ENCODE assay signal across 20 cellular contexts in the genomic region with DNA sequence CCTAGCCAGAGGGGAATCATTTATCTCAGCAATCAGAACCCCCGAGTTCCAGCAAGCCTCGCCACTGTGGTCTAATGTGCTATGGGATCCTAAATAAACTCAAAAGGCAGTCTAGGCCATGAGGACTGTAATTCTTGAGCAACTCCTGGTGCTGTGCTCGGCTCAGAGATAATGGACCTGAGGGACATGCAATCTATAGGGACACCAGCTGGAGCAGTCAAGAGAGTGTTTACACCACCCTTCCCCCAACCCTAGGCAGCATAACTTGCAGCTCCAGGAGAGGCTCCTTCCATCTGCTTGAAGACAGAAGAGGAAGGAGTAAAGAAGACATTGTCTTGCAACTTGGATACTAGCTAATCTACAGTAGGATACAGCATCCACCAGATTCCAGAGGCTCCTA.
A peak's percentile ranks its signal among the peaks of the same experiment; 100 is the strongest.
DNase-seq lines count a peak whose midpoint lies in the region; ATAC-seq, FAIRE-seq and TF ChIP-seq lines count a peak whose summit lies in the region.
"Had no signal": no experiment of that assay in that cellular context is flagged by ENCODE, and none has a peak within 500 bp of the region (broad histone marks: within the 10 kb centered on the region; RNA-seq: fewer than 3 reads in every experiment).

No MANE protein-coding gene starts in this region.

- H3K4me3 Mint-ChIP-seq in stimulated activated memory B cell treated with anti-CD40 and anti-IgM and Interleukin-4, amounts not matched to agents 10 μg/mL and 1 μg/mL and 100 μg/mL, for 72 hours, result no peak overlapping the region
- H3K4me3 Mint-ChIP-seq: B cell; CD4-positive, alpha-beta T cell had no signal

- no peak overlapping the region for H2AFZ ChIP-seq in HepG2 (ENCODE audit: low read length)
- 0 out of 2 replicates have a peak overlapping the region, but pooled peaks have one; percentile 44 for H2AFZ ChIP-seq in OCI-LY3 (ENCODE audit: low read depth, low read length)
- peak overlapping the region; percentile 49; the same call in 1 of the 2 replicates for H2AFZ ChIP-seq in H1 (ENCODE audit: low read length)

- H3K27me3 Mint-ChIP-seq in stimulated activated memory B cell treated with anti-CD40 and anti-IgM and Interleukin-4, amounts not matched to agents 10 μg/mL and 1 μg/mL and 100 μg/mL, for 72 hours, result peaks cover 21% of the 10 kb centered on the region
- H3K27me3 Mint-ChIP-seq: CD4-positive, alpha-beta T cell had no signal

- no peak overlapping the region for H2BK5ac ChIP-seq in H1 (ENCODE audit: low read depth, low read length)

- peaks cover 16% of the 10 kb centered on the region for H3K9me3 Mint-ChIP-seq in stimulated activated memory B cell treated with anti-CD40 and anti-IgM and Interleukin-4, amounts not matched to agents 10 μg/mL and 1 μg/mL and 100 μg/mL, for 72 hours

- no peak overlapping the region for H3K56ac ChIP-seq in H1 (replicated peaks; ENCODE audit: insufficient read length, low read depth, low read length)

- no peak overlapping the region for H3K23ac ChIP-seq in H1 (ENCODE audit: insufficient read length)

- no peaks in the 10 kb centered on the region; a peak in 1 of 5 replicates for H3K27me3 ChIP-seq in HepG2 (ENCODE audit: control insufficient read depth in 1 of 2, insufficient read depth in 2 of 2, low read length in 2 of 2)
- H3K27me3 ChIP-seq in right lobe of liver, result no peaks in the 10 kb centered on the region
- H3K27me3 ChIP-seq in OCI-LY3 (ENCODE audit: low read depth, low read length), result no peaks in the 10 kb centered on the region
- H3K27me3 ChIP-seq in H1 (replicated peaks in 1 of 4; ENCODE audit: control insufficient read depth in 3 of 4, extremely low read depth in 1 of 4, insufficient read depth in 3 of 4, low read length in 3 of 4), result no peaks in the 10 kb centered on the region

- H3K9ac ChIP-seq in HepG2 (ENCODE audit: insufficient read depth, low read depth, low read length), result no peak overlapping the region
- no peak overlapping the region for H3K9ac ChIP-seq in OCI-LY3 (ENCODE audit: low read length)
- no peak overlapping the region for H3K9ac ChIP-seq in H1 (replicated peaks in 1 of 4; ENCODE audit: extremely low read depth in 1 of 4, low read depth in 3 of 4, low read length in 3 of 4)

- TF ChIP-seq POLR2A in HepG2 (IDR thresholded peaks at IDR 0.05; ENCODE audit: insufficient read depth in 1 of 2, low read depth in 2 of 2, low read length in 2 of 2) (no peak), right lobe of liver (IDR thresholded peaks at IDR 0.05) (no peak), H1 (IDR thresholded peaks at IDR 0.05; ENCODE audit: control extremely low read depth in 1 of 2, low read depth in 2 of 2, low read length in 2 of 2) (no peak)

- no peaks in the 10 kb centered on the region for H3K23me2 ChIP-seq in H1 (ENCODE audit: low read depth, low read length)

- H3K14ac ChIP-seq in H1 (ENCODE audit: insufficient read length), result no peak overlapping the region

- H4K5ac ChIP-seq in H1 (ENCODE audit: insufficient read length, low read depth, low read length), result no peak overlapping the region

- no peak overlapping the region for H4K8ac ChIP-seq in H1 (ENCODE audit: extremely low read depth, insufficient read depth, low read length)

- no peaks in the 10 kb centered on the region for H3K4me1 Mint-ChIP-seq in stimulated activated memory B cell treated with anti-CD40 and anti-IgM and Interleukin-4, amounts not matched to agents 10 μg/mL and 1 μg/mL and 100 μg/mL, for 72 hours
- H3K4me1 Mint-ChIP-seq: B cell had no signal

- TF ChIP-seq CTCF in HepG2 (CRISPR knock-in tag; IDR thresholded peaks at IDR 0.05), result no peak
- TF ChIP-seq CTCF in right lobe of liver (IDR thresholded peaks at IDR 0.05), result no peak
- no peak for TF ChIP-seq CTCF in OCI-LY3 (IDR thresholded peaks at IDR 0.05; ENCODE audit: low read depth, low read length)
- TF ChIP-seq CTCF in H1 (IDR thresholded peaks at IDR 0.05; ENCODE audit: control extremely low read depth in 1 of 3, insufficient read depth in 1 of 3, low read depth in 1 of 3, low read length in 3 of 3), result no peak

- H3K18ac ChIP-seq in H1 (ENCODE audit: extremely low read depth, low read length), result no peak overlapping the region

- POLR2A ChIA-PET in HepG2 (lab: Yijun Ruan, JAX), result no interaction called here
- POLR2A ChIA-PET in H1 (lab: Charles Lee; ENCODE audit: partially characterized antibody), result no interaction called here

- FAIRE-seq in HepG2 (lab: Jason Lieb, UNC), result no peak
- no peak for FAIRE-seq in H1 (lab: Jason Lieb, UNC)
- FAIRE-seq: A204.1, G401.6, GM12891, H54 had no signal

- no peak overlapping the region for H2BK120ac ChIP-seq in H1 (replicated peaks; ENCODE audit: low read depth, low read length)

- H3K4me1 ChIP-seq in HepG2 (ENCODE audit: insufficient read depth, low read length) (no peaks in the 10 kb centered on the region), right lobe of liver (no peaks in the 10 kb centered on the region), OCI-LY3 (ENCODE audit: low read length) (no peaks in the 10 kb centered on the region), H1 (replicated peaks in 1 of 4; ENCODE audit: control insufficient read depth in 3 of 4, insufficient read depth in 4 of 4, low read length in 3 of 4) (no peaks in the 10 kb centered on the region)

- intact Hi-C loops in HepG2 (cut with micrococcal nuclease; ENCODE audit: unreplicated experiment) (no loop called here), right lobe of liver (cut with DNase I) (no loop called here), Right ventricle myocardium inferior (cut with DNase I) (no loop called here)

- ATAC-seq in HepG2 (peak; percentile 66), right lobe of liver (no peak), HG03469 (IDR thresholded peaks at IDR 0.05; ENCODE audit: unreplicated experiment) (no peak), Right ventricle myocardium inferior (no peak)
- ATAC-seq in stimulated activated memory B cell treated with anti-CD40 and anti-IgM and Interleukin-4, amounts not matched to agents 10 μg/mL and 1 μg/mL and 100 μg/mL, for 72 hours, result peak; percentile 31
- ATAC-seq: HCT116 had no signal

- H3K4me2 ChIP-seq in HepG2 (ENCODE audit: low read depth, low read length), result no peak overlapping the region
- no peak overlapping the region for H3K4me2 ChIP-seq in OCI-LY3 (ENCODE audit: low read length)
- H3K4me2 ChIP-seq in H1 (ENCODE audit: insufficient read depth in 1 of 2, low read depth in 2 of 2, low read length in 2 of 2), result no peak overlapping the region

- DNase-seq in HepG2 (ENCODE audit: low spot score) (no peak), right lobe of liver (no peak), H1 (ENCODE audit: low read depth in 1 of 2, low spot score in 2 of 2) (no peak), Right ventricle myocardium inferior (ENCODE audit: missing footprints) (no peak), cerebellar cortex (ENCODE audit: low spot score) (no peak)
- DNase-seq: C1 segment of cervical spinal cord; Calu3; CD4-positive, alpha-beta T cell; DMS 273 treated with DMSO at 0.1 percent for 48 hours; DMS79 treated with DMSO at 0.1 percent for 48 hours; EL had no signal

- H3K27ac ChIP-seq in HepG2 (ENCODE audit: extremely low read length, insufficient read depth, low read length) (no peak overlapping the region), right lobe of liver (no peak overlapping the region), OCI-LY3 (ENCODE audit: low read length) (no peak overlapping the region), H1 (ENCODE audit: low read depth, low read length) (no peak overlapping the region)

- H3K36me3 ChIP-seq in HepG2 (replicated peaks in 1 of 2; ENCODE audit: control insufficient read depth in 1 of 2, insufficient read depth in 2 of 2, low read length in 2 of 2) (no peaks in the 10 kb centered on the region), right lobe of liver (no peaks in the 10 kb centered on the region), OCI-LY3 (replicated peaks; ENCODE audit: low read depth, low read length) (no peaks in the 10 kb centered on the region), H1 (ENCODE audit: control insufficient read depth in 2 of 4, insufficient read depth in 4 of 4, low read length in 3 of 4) (no peaks in the 10 kb centered on the region)

- TF ChIP-seq EP300 in HepG2 (IDR thresholded peaks at IDR 0.05; ENCODE audit: low read depth in 2 of 2, low read length in 2 of 2) (no peak), HepG2 (CRISPR knock-in tag; IDR thresholded peaks at IDR 0.05; ENCODE audit: borderline replicate concordance) (no peak), H1 (IDR thresholded peaks at IDR 0.05; ENCODE audit: borderline replicate concordance in 1 of 2, low read depth in 2 of 2, low read length in 2 of 2) (no peak)

- no peak overlapping the region for H2BK20ac ChIP-seq in H1 (ENCODE audit: low read length)

- H3K36me3 Mint-ChIP-seq in stimulated activated memory B cell treated with anti-CD40 and anti-IgM and Interleukin-4, amounts not matched to agents 10 μg/mL and 1 μg/mL and 100 μg/mL, for 72 hours, result no peaks in the 10 kb centered on the region

- no TSS peak for BruUV-seq in HepG2 (replicated peaks; lab: Mats Ljungman, UMichigan)

- no peak for TF ChIP-seq RAD21 in HepG2 (CRISPR knock-in tag; IDR thresholded peaks at IDR 0.05)
- TF ChIP-seq RAD21 in H1 (IDR thresholded peaks at IDR 0.05 in 1 of 2, conservative IDR thresholded peaks at IDR 0.05 in 1 of 2; ENCODE audit: low read depth in 2 of 2, low read length in 2 of 2), result no peak

- no peak overlapping the region for H3K4ac ChIP-seq in H1 (replicated peaks; ENCODE audit: insufficient read length, low read depth, low read length)

- CTCF ChIA-PET in HepG2 (lab: Yijun Ruan, JAX; ENCODE audit: low intra/inter-chr PET ratio, low total read pairs) (no interaction called here), H1 (lab: Charles Lee; ENCODE audit: partially characterized antibody) (no interaction called here)

- no peak overlapping the region for H3K27ac Mint-ChIP-seq in stimulated activated memory B cell treated with anti-CD40 and anti-IgM and Interleukin-4, amounts not matched to agents 10 μg/mL and 1 μg/mL and 100 μg/mL, for 72 hours
- H3K27ac Mint-ChIP-seq: B cell; CD4-positive, alpha-beta T cell had no signal

- no peaks in the 10 kb centered on the region for H3K79me2 ChIP-seq in HepG2 (ENCODE audit: insufficient read depth, low read length)
- H3K79me2 ChIP-seq in OCI-LY3 (ENCODE audit: low read length), result no peaks in the 10 kb centered on the region
- H3K79me2 ChIP-seq in H1 (ENCODE audit: control insufficient read depth in 1 of 2, insufficient read depth in 2 of 2, low read length in 2 of 2), result no peaks in the 10 kb centered on the region

- H2BK15ac ChIP-seq in H1 (ENCODE audit: low read length), result no peak overlapping the region

- 0% methylated on average over 3 of the region's 3 CpGs for WGBS in HepG2 (ENCODE audit: low lambda C conversion rate)
- WGBS in right lobe of liver (ENCODE audit: insufficient coverage, low coverage, low lambda C conversion rate, missing lambda C conversion rate), result no CpG with 5 or more reads among the region's 3 CpGs
- 89% methylated on average over 3 of the region's 3 CpGs; no CpG with 5 or more reads in 1 of the 2 experiments for WGBS in H1 (ENCODE audit: extremely low coverage in 1 of 2, insufficient coverage in 1 of 2, insufficient read length in 1 of 2, insufficient replicate concordance in 2 of 2, low coverage in 1 of 2, low lambda C conversion rate in 2 of 2, missing lambda C conversion rate in 1 of 2), 2 experiments

- no peak overlapping the region for H2AK5ac ChIP-seq in H1 (ENCODE audit: low read depth, low read length)

- H3K4me3 ChIP-seq in HepG2 (replicated peaks in 1 of 3; ENCODE audit: insufficient read depth in 1 of 3, low read depth in 2 of 3, low read length in 3 of 3), result no peak overlapping the region
- no peak overlapping the region for H3K4me3 ChIP-seq in right lobe of liver
- no peak overlapping the region for H3K4me3 ChIP-seq in OCI-LY3 (ENCODE audit: low read length)
- H3K4me3 ChIP-seq in H1 (ENCODE audit: extremely low read depth in 1 of 4, insufficient read depth in 2 of 4, low read depth in 3 of 4, low read length in 4 of 4), result no peak overlapping the region

- no peaks in the 10 kb centered on the region for H4K20me1 ChIP-seq in HepG2 (ENCODE audit: insufficient read depth, low read length)
- no peaks in the 10 kb centered on the region for H4K20me1 ChIP-seq in OCI-LY3 (ENCODE audit: insufficient read depth, low read length)
- H4K20me1 ChIP-seq in H1 (replicated peaks in 1 of 2; ENCODE audit: control insufficient read depth in 1 of 2, insufficient read depth in 2 of 2, low read length in 2 of 2), result no peaks in the 10 kb centered on the region

- no peaks in the 10 kb centered on the region for H3K79me1 ChIP-seq in H1 (ENCODE audit: low read depth, low read length)

- in situ Hi-C loops in HepG2 (cut with HindIII; ENCODE audit: extremely low pct_ligation_motif_present, low pct_unique_long_range_greater_than_20kb), result no loop called here

- H4K91ac ChIP-seq in H1 (replicated peaks; ENCODE audit: insufficient read length, low read length), result no peak overlapping the region

- H2BK12ac ChIP-seq in H1 (ENCODE audit: low read depth, low read length), result no peak overlapping the region

- H3K9me3 ChIP-seq in HepG2 (ENCODE audit: low read length) (no peaks in the 10 kb centered on the region), right lobe of liver (no peaks in the 10 kb centered on the region), OCI-LY3 (ENCODE audit: insufficient read depth, low read length) (no peaks in the 10 kb centered on the region), H1 (ENCODE audit: insufficient read depth in 2 of 2, low read depth in 1 of 2, low read length in 1 of 2) (no peaks in the 10 kb centered on the region)

Comparison
In these comparisons a context has a peak if more than half of its experiments do, and no peak if none do; other contexts are left out.
1. ATAC-seq: peak in HepG2 (single experiment) and stimulated activated memory B cell treated with anti-CD40 and anti-IgM and Interleukin-4, amounts not matched to agents 10 μg/mL and 1 μg/mL and 100 μg/mL, for 72 hours (single experiment); none in right lobe of liver (0 of 4), HG03469 (single experiment) and Right ventricle myocardium inferior (single experiment).